ENCODE assay signal across 8 cellular contexts in the genomic region with DNA sequence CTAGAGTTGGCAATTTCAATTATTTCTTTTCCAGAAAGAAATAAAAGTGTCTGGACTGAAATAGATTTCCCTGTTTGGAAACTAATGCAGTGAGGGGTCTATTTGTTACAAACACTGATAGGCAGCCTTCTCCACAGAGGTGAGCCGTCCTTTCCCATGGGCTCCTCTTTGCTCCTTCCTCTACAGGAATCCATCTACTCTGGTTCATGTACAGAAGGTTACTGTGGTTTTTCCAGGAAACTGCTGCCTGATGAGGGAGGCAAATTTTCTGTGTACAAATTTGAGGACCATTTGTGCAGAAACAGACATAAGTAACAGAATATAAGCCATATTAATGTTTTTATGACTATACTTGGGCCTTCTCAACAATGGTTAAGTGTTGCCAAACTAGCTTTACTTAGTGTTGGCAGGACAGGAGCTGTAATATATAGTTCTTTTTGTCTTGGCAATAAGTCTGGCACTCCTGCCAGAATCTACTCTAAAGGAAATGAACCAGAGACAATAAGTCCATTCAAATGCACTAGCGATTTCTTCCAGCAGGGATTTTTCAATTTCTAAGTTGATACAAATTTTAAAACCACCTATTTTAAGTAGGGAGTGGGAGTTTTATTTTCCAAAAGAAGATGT.
DNase-seq lines count a peak whose midpoint lies in the region; ATAC-seq, FAIRE-seq and TF ChIP-seq lines count a peak whose summit lies in the region.
"Had no signal": no experiment of that assay in that cellular context is flagged by ENCODE, and none has a peak within 500 bp of the region (broad histone marks: within the 10 kb centered on the region; RNA-seq: fewer than 3 reads in every experiment).

No MANE protein-coding gene starts in this region.

- FAIRE-seq in GM12891 (lab: Jason Lieb, UNC) = no peak
- FAIRE-seq: TTC549 had no signal

- ATAC-seq in left cardiac atrium = no peak

- intact Hi-C loops in left cardiac atrium (cut with DNase I) = loop anchor here (2.0 to 10.0 kb wide), 2 partner anchors 166 to 168 kb away; no protein-coding TSS in a partner anchor

- no peak for TF ChIP-seq POLR2A in GM12891 (IDR thresholded peaks at IDR 0.05; ENCODE audit: low read depth, low read length)

- peak; percentile 75 for DNase-seq in DMS153 treated with DMSO at 0.1 percent for 48 hours (lab: John Stamatoyannopoulos, UW; ENCODE audit: unreplicated experiment)
- peak; percentile 82 for DNase-seq in NCI-H1092 treated with DMSO at 0.1 percent for 48 hours (lab: John Stamatoyannopoulos, UW)
- peak; percentile 41 to 43 for DNase-seq in NCI-H446 (lab: John Stamatoyannopoulos, UW)
- DNase-seq in foreskin melanocyte = peak; percentile 54
- DNase-seq in left cardiac atrium = no peak
- no peak for DNase-seq in ureter (ENCODE audit: low spot score)
- no peak for DNase-seq in GM12891 (ENCODE audit: insufficient read length, low spot score)

TF ChIP-seq in GM12891, 5 proteins besides CTCF, POLR2A, EP300 and RAD21:
- no peak for TF ChIP-seq POU2F2 (IDR thresholded peaks at IDR 0.05; ENCODE audit: low read depth, low read length)
- TF ChIP-seq PAX5 (IDR thresholded peaks at IDR 0.05; ENCODE audit: insufficient read depth, low read length, severe bottlenecking) = no peak
- no peak for TF ChIP-seq SPI1 (IDR thresholded peaks at IDR 0.05; ENCODE audit: low read depth, low read length)
- no peak for TF ChIP-seq POLR2AphosphoS5 (IDR thresholded peaks at IDR 0.05; ENCODE audit: low read depth, low read length)
- no peak for TF ChIP-seq TAF1 (IDR thresholded peaks at IDR 0.05; ENCODE audit: low read depth, low read length)
TF ChIP-seq in GM12891: peak in this region for 0.

Comparison
In these comparisons a context has a peak if more than half of its experiments do, and no peak if none do; other contexts are left out.
1. DNase-seq: peak in DMS153 treated with DMSO at 0.1 percent for 48 hours (single experiment), NCI-H1092 treated with DMSO at 0.1 percent for 48 hours (single experiment), NCI-H446 (2 of 2) and foreskin melanocyte (single experiment); none in left cardiac atrium (single experiment), ureter (single experiment) and GM12891 (single experiment).